ENCODE assay signal across 9 cellular contexts in the genomic region with DNA sequence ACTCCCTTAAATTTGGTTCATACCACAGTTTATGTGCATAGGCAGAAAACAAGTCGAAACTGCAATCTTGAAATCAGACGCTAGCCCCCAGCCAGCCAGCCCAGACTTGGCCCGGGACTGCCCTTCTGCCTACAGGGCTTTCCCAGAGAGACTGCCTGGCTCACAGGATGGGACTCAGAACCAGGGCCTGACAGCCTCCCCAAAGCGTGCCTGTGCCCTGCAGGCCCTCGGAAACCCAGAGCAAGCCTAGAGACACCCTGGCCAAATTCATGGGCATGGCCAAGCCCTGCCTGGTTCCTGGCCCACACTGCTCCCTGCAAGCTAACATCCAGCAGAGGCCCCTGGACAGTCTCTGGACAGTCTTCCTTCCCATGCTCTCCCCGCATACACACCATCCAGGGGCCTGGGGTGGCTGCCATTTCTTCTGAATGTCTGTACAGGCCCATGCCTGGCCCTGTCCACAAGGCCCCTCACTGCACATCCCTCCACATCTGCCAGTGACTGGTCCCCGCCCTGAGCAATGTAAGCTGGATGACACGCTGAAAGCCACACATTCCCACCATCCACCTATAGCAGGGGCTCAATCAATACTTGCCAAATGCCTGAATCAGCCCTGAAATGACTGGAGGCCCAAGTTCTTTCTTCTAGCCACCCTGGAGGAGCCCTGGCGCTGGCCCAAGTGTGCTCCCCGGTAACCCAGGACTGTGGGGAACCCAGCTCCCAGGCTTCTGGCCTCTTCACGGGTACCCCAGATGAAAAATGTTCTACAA.
DNase-seq lines count a peak whose midpoint lies in the region; ATAC-seq lines count a peak whose summit lies in the region.
"Had no signal": no experiment of that assay in that cellular context is flagged by ENCODE, and none has a peak within 500 bp of the region (broad histone marks: within the 10 kb centered on the region; RNA-seq: fewer than 3 reads in every experiment).

No MANE protein-coding gene starts in this region.

- no peaks in the 10 kb centered on the region for H3K27me3 Mint-ChIP-seq in effector memory CD8-positive, alpha-beta T cell

- H3K4me1 Mint-ChIP-seq in effector memory CD8-positive, alpha-beta T cell (ENCODE audit: low read depth in 2 of 2): peaks cover 24 to 41% of the 10 kb centered on the region in 2 donors

- peak overlapping the region; percentile 6 for H3K9ac ChIP-seq in rectal smooth muscle tissue (ENCODE audit: low read length)

- H3K4me3 ChIP-seq in rectal smooth muscle tissue (ENCODE audit: low read length): no peak overlapping the region

- H3K36me3 ChIP-seq in rectal smooth muscle tissue (ENCODE audit: control insufficient read depth, insufficient read depth, low read length): no peaks in the 10 kb centered on the region

- ATAC-seq in GM18909 (IDR thresholded peaks at IDR 0.05; ENCODE audit: poor library complexity, unreplicated experiment) (peak; percentile 46), HG03159 (IDR thresholded peaks at IDR 0.05; ENCODE audit: unreplicated experiment) (peak; percentile 30), GM19397 (IDR thresholded peaks at IDR 0.05; ENCODE audit: unreplicated experiment) (no peak), GM18858 (IDR thresholded peaks at IDR 0.05; ENCODE audit: unreplicated experiment) (no peak)
- no peak for ATAC-seq in effector memory CD8-positive, alpha-beta T cell (replicated peaks)

- H3K27ac ChIP-seq in rectal smooth muscle tissue (ENCODE audit: low read depth, low read length): peak overlapping the region; percentile 98

- H3K9me3 Mint-ChIP-seq in effector memory CD8-positive, alpha-beta T cell: no peaks in the 10 kb centered on the region

- DNase-seq in effector memory CD8-positive, alpha-beta T cell: no peak
- no peak for DNase-seq in GF-D8 (lab: John Stamatoyannopoulos, UW)
- DNase-seq in NCI-H2227 treated with DMSO at 0.1 percent for 48 hours (lab: John Stamatoyannopoulos, UW): no peak
- DNase-seq: NCI-H748 treated with DMSO at 0.1 percent for 48 hours had no signal

- H3K27me3 ChIP-seq in rectal smooth muscle tissue (ENCODE audit: control insufficient read depth, insufficient read depth, low read length): no peaks in the 10 kb centered on the region

- H3K27ac Mint-ChIP-seq in effector memory CD8-positive, alpha-beta T cell: peak overlapping the region; percentile 65 to 79

- peaks cover 58% of the 10 kb centered on the region for H3K4me1 ChIP-seq in rectal smooth muscle tissue (ENCODE audit: control insufficient read depth, insufficient read depth, low read length)

- H3K36me3 Mint-ChIP-seq in effector memory CD8-positive, alpha-beta T cell (ENCODE audit: insufficient read depth): peaks cover 12% of the 10 kb centered on the region

- peak overlapping the region in 1 of 2 donors; percentile 47 for H3K4me3 Mint-ChIP-seq in effector memory CD8-positive, alpha-beta T cell

Comparison
In these comparisons a context has a peak if more than half of its experiments do, and no peak if none do; other contexts are left out.
1. ATAC-seq: peak in GM18909 (single experiment) and HG03159 (single experiment); none in effector memory CD8-positive, alpha-beta T cell (single experiment), GM19397 (single experiment) and GM18858 (single experiment).